In the genomic region with DNA sequence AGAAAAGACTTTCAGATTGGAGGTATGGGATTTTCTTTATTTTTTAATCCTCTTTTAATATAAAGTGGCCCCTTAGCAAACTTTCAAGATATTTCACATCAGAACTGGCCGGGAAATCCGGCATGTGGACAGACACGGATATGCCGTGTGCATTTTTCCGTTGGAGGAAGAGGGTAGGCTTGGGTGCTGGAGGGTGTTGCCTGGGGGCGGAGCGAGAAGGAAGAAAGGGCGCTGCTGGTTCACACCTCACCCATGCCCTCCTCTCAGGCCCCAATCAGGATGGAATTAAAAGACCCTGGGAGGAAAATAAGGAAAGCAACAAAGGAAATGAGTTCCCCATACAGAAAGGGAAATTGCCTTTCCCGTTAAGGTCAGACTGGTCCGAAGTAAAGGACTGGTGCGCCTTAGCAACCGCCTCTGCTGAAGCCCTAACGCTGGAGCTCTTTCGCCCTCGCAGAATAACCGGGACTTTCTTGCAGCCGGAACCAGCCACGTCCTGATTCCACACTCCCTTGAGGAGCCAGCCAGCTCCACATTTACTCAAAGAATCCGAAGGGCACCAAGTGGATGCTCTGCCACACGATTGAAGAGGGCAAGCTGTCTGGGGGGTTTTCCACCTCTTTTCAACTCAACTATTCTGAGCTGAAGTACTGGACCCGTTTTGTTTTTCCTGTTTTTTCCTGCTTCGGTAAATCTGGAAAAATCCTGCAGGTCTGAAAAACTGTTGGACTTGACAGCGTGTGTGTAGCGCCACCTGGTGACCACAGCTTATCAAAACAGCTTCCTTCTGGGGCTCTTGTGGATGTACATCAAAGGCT, we compare ENCODE assay signal across 9 cellular contexts. TPM values are rescaled to one million over a fixed set of nuclear protein-coding genes. Genes with fewer than 3 reads are reported as not detected.
DNase-seq lines count a peak whose midpoint lies in the region; ATAC-seq, FAIRE-seq and TF ChIP-seq lines count a peak whose summit lies in the region.
"Had no signal": no experiment of that assay in that cellular context is flagged by ENCODE, and none has a peak within 500 bp of the region (broad histone marks: within the 10 kb centered on the region; RNA-seq: fewer than 3 reads in every experiment).

No MANE protein-coding gene starts in this region.

- TF ChIP-seq RAD21 in HepG2 (CRISPR knock-in tag; IDR thresholded peaks at IDR 0.05) = peak; percentile 88

- H3K27me3 ChIP-seq in CD8-positive, alpha-beta memory T cell (ENCODE audit: insufficient read depth, low read length, poor library complexity, severe bottlenecking) = no peaks in the 10 kb centered on the region
- H3K27me3 ChIP-seq in dorsolateral prefrontal cortex (no peaks in the 10 kb centered on the region), HepG2 (ENCODE audit: control insufficient read depth in 1 of 2, insufficient read depth in 2 of 2, low read length in 2 of 2) (peaks cover 3 to 6% of the 10 kb centered on the region in 2 experiments; a peak in 1 of 5 replicates)

- POLR2A ChIA-PET in CD8-positive, alpha-beta memory T cell (lab: Charles Lee) = interaction anchor here (0.9 to 1.8 kb wide), 2 partner anchors 361 to 383 kb away, joined by 3 to 7 read pairs; partner anchors contain the start of gene ETV6
- POLR2A ChIA-PET in HepG2 (lab: Yijun Ruan, JAX) = interaction anchor here (0.8 kb wide), 1 partner anchor 449 kb away, joined by 4 read pairs; no protein-coding TSS in a partner anchor

- in situ Hi-C loops in HepG2 (cut with HindIII; ENCODE audit: extremely low pct_ligation_motif_present, low pct_unique_long_range_greater_than_20kb) = loop anchor here (5.0 kb wide), 1 partner anchor 451 kb away; no protein-coding TSS in a partner anchor

- no peaks in the 10 kb centered on the region for H3K9me3 Mint-ChIP-seq in CD8-positive, alpha-beta memory T cell

- H3K27ac Mint-ChIP-seq in CD8-positive, alpha-beta memory T cell = peak overlapping the region; percentile 17 to 94 (median 66)

- CTCF ChIA-PET in CD8-positive, alpha-beta memory T cell (lab: Charles Lee) = interaction anchor here (0.6 to 4.5 kb wide), 32 partner anchors 11 to 481 kb away, joined by 3 to 120 read pairs (median 4); no protein-coding TSS in a partner anchor
- CTCF ChIA-PET in HepG2 (lab: Yijun Ruan, JAX; ENCODE audit: low intra/inter-chr PET ratio, low total read pairs) = interaction anchor here (0.6 to 2.3 kb wide), 4 partner anchors 411 to 479 kb away, joined by 3 to 51 read pairs (median 5); no protein-coding TSS in a partner anchor

- H3K4me1 ChIP-seq in CD8-positive, alpha-beta memory T cell (ENCODE audit: insufficient read depth, low read length) = peaks cover 14% of the 10 kb centered on the region
- peaks cover 19% of the 10 kb centered on the region for H3K4me1 ChIP-seq in HepG2 (ENCODE audit: insufficient read depth, low read length)

- no peaks in the 10 kb centered on the region for H3K79me2 ChIP-seq in HepG2 (ENCODE audit: insufficient read depth, low read length)

- peaks cover 0 to 5% (median 0%) of the 10 kb centered on the region in 3 donors for H3K36me3 Mint-ChIP-seq in CD8-positive, alpha-beta memory T cell

- peak overlapping the region; percentile 77 for H3K4me2 ChIP-seq in HepG2 (ENCODE audit: low read depth, low read length)

- intact Hi-C loops in dorsolateral prefrontal cortex (cut with DNase I) (loop anchor here (1.0 to 10.0 kb wide), 5 partner anchors 208 to 453 kb away; partner anchors contain the start of gene ETV6 (in 1 of the 2)), HepG2 (cut with micrococcal nuclease; ENCODE audit: unreplicated experiment) (loop anchor here (1.0 to 10.0 kb wide), 4 partner anchors 128 to 479 kb away; no protein-coding TSS in a partner anchor)

- H3K9ac ChIP-seq in HepG2 (ENCODE audit: insufficient read depth, low read depth, low read length) = 0 out of 2 replicates have a peak overlapping the region, but pooled peaks have one; percentile 44

- no TSS peak for BruUV-seq in HepG2 (replicated peaks; lab: Mats Ljungman, UMichigan)

- no peak for TF ChIP-seq EP300 in HepG2 (IDR thresholded peaks at IDR 0.05; ENCODE audit: low read depth in 2 of 2, low read length in 2 of 2)
- TF ChIP-seq EP300 in HepG2 (CRISPR knock-in tag; IDR thresholded peaks at IDR 0.05; ENCODE audit: borderline replicate concordance) = no peak

- peaks cover 0 to 8% of the 10 kb centered on the region in 2 donors for H3K27me3 Mint-ChIP-seq in CD8-positive, alpha-beta memory T cell

- peak overlapping the region; percentile 68 to 92 (median 78) for H3K4me3 Mint-ChIP-seq in CD8-positive, alpha-beta memory T cell

- no peaks in the 10 kb centered on the region for H3K36me3 ChIP-seq in CD8-positive, alpha-beta memory T cell (ENCODE audit: insufficient read depth, low read length)
- no peaks in the 10 kb centered on the region for H3K36me3 ChIP-seq in HepG2 (replicated peaks in 1 of 2; ENCODE audit: control insufficient read depth in 1 of 2, insufficient read depth in 2 of 2, low read length in 2 of 2)

- H3K4me1 Mint-ChIP-seq in CD8-positive, alpha-beta memory T cell = peaks cover 17 to 33% (median 20%) of the 10 kb centered on the region in 3 donors

- ATAC-seq in HG02884 (IDR thresholded peaks at IDR 0.05; ENCODE audit: unreplicated experiment) (peak; percentile 47), HepG2 (peak; percentile 80), HG02763 (IDR thresholded peaks at IDR 0.05; ENCODE audit: unreplicated experiment) (no peak)

- peak in 4 of 5 donors; percentile 55 to 75 (median 64) for DNase-seq in CD8-positive, alpha-beta memory T cell
- DNase-seq in NCI-H460 (ENCODE audit: extremely low read depth, low read depth) (peak; percentile 65), dorsolateral prefrontal cortex (peak; percentile 67 to 89 (median 80)), HepG2 (ENCODE audit: low spot score) (peak; percentile 72)
- peak; percentile 52 to 68 for DNase-seq in activated CD4-positive, alpha-beta T cell treated with anti-CD3 and anti-CD28 coated beads, Interleukin-2, amount 50 U/mL, for 24 hours (ENCODE audit: low read depth in 1 of 2, low spot score in 1 of 2)
- peak; percentile 69 to 72 for DNase-seq in stimulated activated CD4-positive, alpha-beta T cell treated with anti-CD3 and anti-CD28 coated beads, Interleukin-2, amount 100 ng/mL, for 48 hours

- FAIRE-seq in HepG2 (lab: Jason Lieb, UNC) = peak; percentile 90
- FAIRE-seq: TTC549 had no signal

- whole genome bisulfite sequencing in HepG2 (ENCODE audit: low lambda C conversion rate) = 23% methylated on average over 24 of the region's 24 CpGs

- no peaks in the 10 kb centered on the region for H4K20me1 ChIP-seq in HepG2 (ENCODE audit: insufficient read depth, low read length)

- H2AFZ ChIP-seq in HepG2 (ENCODE audit: low read length) = peak overlapping the region; percentile 17

- no peak overlapping the region for H3K27ac ChIP-seq in CD8-positive, alpha-beta memory T cell (ENCODE audit: low read depth, low read length)
- H3K27ac ChIP-seq in dorsolateral prefrontal cortex (peak overlapping the region in 55 of 59 donors; percentile 22 to 90 (median 79)), HepG2 (ENCODE audit: extremely low read length, insufficient read depth, low read length) (no peak overlapping the region)

- TF ChIP-seq POLR2A in HepG2 (IDR thresholded peaks at IDR 0.05; ENCODE audit: insufficient read depth in 1 of 2, low read depth in 2 of 2, low read length in 2 of 2) = no peak

- peak overlapping the region; percentile 70 for H3K4me3 ChIP-seq in CD8-positive, alpha-beta memory T cell (ENCODE audit: low read length)
- peak overlapping the region; percentile 24 to 71 (median 53) for H3K4me3 ChIP-seq in dorsolateral prefrontal cortex
- H3K4me3 ChIP-seq in HepG2 (replicated peaks in 1 of 3; ENCODE audit: insufficient read depth in 1 of 3, low read depth in 2 of 3, low read length in 3 of 3) = peak overlapping the region in 2 of 3 experiments; percentile 43 to 59; a peak in 4 of 6 replicates

- H3K9me3 ChIP-seq in CD8-positive, alpha-beta memory T cell (ENCODE audit: low read length) = no peaks in the 10 kb centered on the region
- no peaks in the 10 kb centered on the region for H3K9me3 ChIP-seq in HepG2 (ENCODE audit: low read length)

- peak; percentile 82 to 97 (median 91) for TF ChIP-seq CTCF in dorsolateral prefrontal cortex (IDR thresholded peaks at IDR 0.05 in 54 of 56, conservative IDR thresholded peaks at IDR 0.05 in 2 of 56; ENCODE audit: low read depth in 1 of 56, partially characterized antibody in 56 of 56)
- peak; percentile 90 for TF ChIP-seq CTCF in HepG2 (CRISPR knock-in tag; IDR thresholded peaks at IDR 0.05)

TF ChIP-seq in HepG2, 621 proteins besides CTCF, POLR2A, EP300 and RAD21 (continues in another document):
- peak; percentile 97 for TF ChIP-seq SMC3 (IDR thresholded peaks at IDR 0.05; ENCODE audit: low read length)

RNA-seq across cellular contexts. Expression of gene BCL2L14, which starts 37.8 kb away (rescaled TPM):
- under 1 TPM; 0.20 to 0.22 TPM for total RNA-seq in CD8-positive, alpha-beta memory T cell
- polyA plus RNA-seq in CD8-positive, alpha-beta memory T cell = not detected
- not detected in 2 replicates for total RNA-seq in NCI-H460 (2014; rRNA removed; shearing (Covaris generic))
- polyA plus RNA-seq in NCI-H460 (2014; cell fraction: nucleus; rRNA removed) = not detected in 2 replicates
- total RNA-seq in dorsolateral prefrontal cortex = under 1 TPM in 9 of 120 experiments, not detected in 111; 0.28 to 0.55 (median 0.39) TPM
- total RNA-seq in HepG2 (2016; rRNA removed; fragmentation: Illumina TruSeq; extraction: Trizol) = 0.11 and 0.28 TPM in 2 replicates
- 0.30 TPM in 1 of 2 replicates, not detected in the other for total RNA-seq in HepG2 (2016; cell fraction: cytosol; rRNA removed; fragmentation: Illumina TruSeq; extraction: Trizol; ENCODE audit: low read depth)
- total RNA-seq in HepG2 (2016; cell fraction: insoluble cytoplasmic fraction; rRNA removed; fragmentation: Illumina TruSeq; extraction: Trizol) = 0.22 and 0.32 TPM in 2 replicates
- total RNA-seq in HepG2 (2016; cell fraction: membrane; rRNA removed; fragmentation: Illumina TruSeq; extraction: Trizol) = 0.34 TPM in 1 of 2 replicates, not detected in the other
- total RNA-seq in HepG2 (2016; cell fraction: nucleus; rRNA removed; fragmentation: Illumina TruSeq; extraction: Trizol) = not detected in 2 replicates
- polyA plus RNA-seq in HepG2 (2011; rRNA removed) = 0.22 TPM in 1 of 2 replicates, not detected in the other
- 0.08 and 0.09 TPM in 2 replicates for polyA plus RNA-seq in HepG2 (2011; cell fraction: cytosol; rRNA removed)
- polyA plus RNA-seq in HepG2 (2011; cell fraction: nucleus; rRNA removed) = 0.21 TPM in 1 of 2 replicates, not detected in the other
- polyA plus RNA-seq in HepG2 (2012) = 0.07 and 0.24 TPM in 2 replicates
- not detected in 2 replicates for polyA plus RNA-seq in HepG2 (2016; cell fraction: cytosol; fragmentation: Illumina TruSeq; extraction: Trizol; ENCODE audit: low read depth)
- not detected in 2 replicates for polyA plus RNA-seq in HepG2 (2016; cell fraction: insoluble cytoplasmic fraction; fragmentation: Illumina TruSeq; extraction: Trizol; ENCODE audit: low read depth)
- not detected in 2 replicates for polyA plus RNA-seq in HepG2 (2016; cell fraction: membrane; fragmentation: Illumina TruSeq; extraction: Trizol; ENCODE audit: low read depth)
- polyA plus RNA-seq in HepG2 (2016; cell fraction: nucleus; fragmentation: Illumina TruSeq; extraction: Trizol; ENCODE audit: insufficient read depth, low read depth) = not detected in 2 replicates
- 0.35 TPM in 1 of 2 replicates, not detected in the other for polyA minus RNA-seq in HepG2 (2011; rRNA and poly(A)+ RNA removed; ENCODE audit: low replicate concordance)
- polyA minus RNA-seq in HepG2 (2011; cell fraction: cytosol; rRNA and poly(A)+ RNA removed) = not detected in 2 replicates
- 0.52 TPM in 1 of 2 replicates, not detected in the other for polyA minus RNA-seq in HepG2 (2011; cell fraction: nucleus; rRNA and poly(A)+ RNA removed)

Comparison
In these comparisons a context has a peak if more than half of its experiments do, and no peak if none do; other contexts are left out.
1. H3K27ac ChIP-seq: peak in dorsolateral prefrontal cortex (55 of 59); none in CD8-positive, alpha-beta memory T cell (single experiment) and HepG2 (single experiment).
2. Peak in every context shown above with its lines, with median percentiles within 50 percentile points of each other: DNase-seq and H3K4me3 ChIP-seq.